ENCODE assay signal across 27 cellular contexts in the genomic region with DNA sequence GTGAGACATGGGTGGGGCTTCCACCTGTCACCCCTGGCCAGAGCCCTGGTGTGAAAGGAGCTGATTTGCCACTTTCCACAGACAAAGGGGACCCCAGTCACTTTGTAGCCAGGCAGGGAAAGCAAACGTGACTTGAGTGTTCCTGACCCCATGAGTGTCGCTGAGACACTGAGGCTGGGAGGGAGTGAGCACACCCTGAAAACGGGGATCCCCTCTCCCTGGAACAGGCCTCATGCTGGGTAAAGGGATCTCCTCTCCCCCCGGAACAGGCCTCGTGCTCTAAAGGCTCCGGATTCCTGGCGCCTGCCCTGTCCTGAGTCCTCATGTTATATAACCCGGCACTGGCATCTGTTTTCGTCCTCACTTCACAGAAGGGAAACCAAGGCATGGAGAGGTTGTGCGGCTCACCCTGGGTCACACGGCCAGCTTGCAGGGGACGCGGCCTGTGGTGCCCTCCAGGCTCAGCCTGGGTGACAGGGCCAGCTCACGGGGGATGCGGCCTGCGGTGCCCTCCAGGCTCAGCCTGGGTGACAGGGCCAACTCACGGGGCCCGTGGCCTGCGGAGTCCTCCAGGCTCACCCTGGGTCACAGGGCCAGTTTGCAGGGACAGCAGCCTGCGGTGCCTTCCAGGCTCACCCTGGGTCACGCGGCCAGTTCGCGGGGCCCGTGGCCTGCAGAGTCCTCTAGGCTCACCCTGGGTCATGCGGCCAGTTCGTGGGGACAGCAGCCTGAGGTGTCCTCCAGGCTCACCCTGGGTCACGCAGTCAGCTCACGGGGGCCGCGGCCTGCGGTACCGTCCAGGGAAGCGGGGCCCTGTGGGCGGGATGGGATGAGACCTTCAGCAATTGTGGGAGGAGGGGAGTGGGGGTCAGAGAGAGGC.
DNase-seq lines count a peak whose midpoint lies in the region; ATAC-seq and TF ChIP-seq lines count a peak whose summit lies in the region.
"Had no signal": no experiment of that assay in that cellular context is flagged by ENCODE, and none has a peak within 500 bp of the region (broad histone marks: within the 10 kb centered on the region; RNA-seq: fewer than 3 reads in every experiment).

No MANE protein-coding gene starts in this region.

- H3K4ac ChIP-seq in H9 (ENCODE audit: low read depth, low read length), result no peak overlapping the region

- H4K20me1 ChIP-seq in H9 (ENCODE audit: control insufficient read depth, insufficient read depth, insufficient read length), result no peaks in the 10 kb centered on the region

- H2BK20ac ChIP-seq in H9 (ENCODE audit: low read depth, low read length, poor library complexity, severe bottlenecking), result no peak overlapping the region

- H3K4me3 Mint-ChIP-seq in H9, result no peak overlapping the region
- H3K4me3 Mint-ChIP-seq: activated T-cell treated with anti-CD3 and anti-CD28 coated beads, Interleukin-2, amount 50 U/mL, for 72 hours; stimulated activated memory B cell treated with anti-CD40 and anti-IgM and Interleukin-4, amounts not matched to agents 10 μg/mL and 1 μg/mL and 100 μg/mL, for 72 hours had no signal

- H3K36me3 ChIP-seq in Panc1 (ENCODE audit: control insufficient read depth, insufficient read depth, low read length) (no peaks in the 10 kb centered on the region), left lung (no peaks in the 10 kb centered on the region)
- H3K36me3 ChIP-seq: adrenal gland, brain microvascular endothelial cell, uterus had no signal

- intact Hi-C loops in Panc1 (cut with micrococcal nuclease; ENCODE audit: unreplicated experiment), result no loop called here
- intact Hi-C loops in left lung (cut with DNase I), result no loop called here
- intact Hi-C loops in sciatic nerve (cut with DNase I), result no loop called here

- peaks cover 3 to 12% (median 5%) of the 10 kb centered on the region in 3 experiments; a peak in 5 of 7 replicates for H3K36me3 Mint-ChIP-seq in H9 (ENCODE audit: insufficient read depth in 1 of 3, low read depth in 3 of 3)
- H3K36me3 Mint-ChIP-seq: stimulated activated memory B cell treated with anti-CD40 and anti-IgM and Interleukin-4, amounts not matched to agents 10 μg/mL and 1 μg/mL and 100 μg/mL, for 72 hours had no signal

- ATAC-seq in Panc1 (peak; percentile 33; the same call in 1 of the 2 replicates), left lung (no peak), sciatic nerve (no peak), HG02970 (IDR thresholded peaks at IDR 0.05; ENCODE audit: low FRiP score, unreplicated experiment) (no peak)
- ATAC-seq: activated T-cell treated with anti-CD3 and anti-CD28 coated beads, Interleukin-2, amount 50 U/mL, for 72 hours; stimulated activated memory B cell treated with anti-CD40 and anti-IgM and Interleukin-4, amounts not matched to agents 10 μg/mL and 1 μg/mL and 100 μg/mL, for 72 hours had no signal

- no peaks in the 10 kb centered on the region for H3K79me1 ChIP-seq in H9 (ENCODE audit: insufficient read depth, low read depth, low read length, poor library complexity, severe bottlenecking)

- H3K4me3 ChIP-seq in Panc1 (ENCODE audit: low read depth in 2 of 2, low read length in 2 of 2) (no peak overlapping the region), left lung (no peak overlapping the region)
- H3K4me3 ChIP-seq: adrenal gland, testis, uterus had no signal

- no TSS peak for BruUV-seq in Panc1 (replicated peaks; lab: Mats Ljungman, UMichigan)

- no peak overlapping the region for H2BK5ac ChIP-seq in H9 (ENCODE audit: insufficient read length, low read length)

- in situ Hi-C loops in Panc1 (cut with HindIII; ENCODE audit: low pct_unique_long_range_greater_than_20kb, low sequenced_read_pairs), result no loop called here

- H4K8ac ChIP-seq in H9 (replicated peaks; ENCODE audit: insufficient read length, low read depth, low read length), result no peak overlapping the region

- H3K4me1 Mint-ChIP-seq in H9, result peaks cover under 1 to 6% of the 10 kb centered on the region in 2 experiments; a peak in 2 of 4 replicates

- H3K9me3 ChIP-seq in H9 (ENCODE audit: control insufficient read depth, low read depth, low read length) (no peaks in the 10 kb centered on the region), Panc1 (ENCODE audit: control insufficient read depth, insufficient read depth, low read depth, low read length) (peaks cover 6% of the 10 kb centered on the region; the same call in 1 of the 2 replicates), left lung (peaks cover 0 to 25% of the 10 kb centered on the region in 2 donors)
- H3K9me3 ChIP-seq: adrenal gland, testis, uterus had no signal

- no peak for TF ChIP-seq CTCF in H9 (conservative IDR thresholded peaks at IDR 0.05)
- no peak for TF ChIP-seq CTCF in Panc1 (IDR thresholded peaks at IDR 0.05)
- TF ChIP-seq CTCF in left lung (IDR thresholded peaks at IDR 0.05), result no peak

- H3K4me1 ChIP-seq in H9 (ENCODE audit: insufficient read depth, low read length) (no peaks in the 10 kb centered on the region; the same call in 1 of the 2 replicates), Panc1 (ENCODE audit: control insufficient read depth, insufficient read depth, low read length) (no peaks in the 10 kb centered on the region), left lung (no peaks in the 10 kb centered on the region)
- H3K4me1 ChIP-seq: adrenal gland, testis, uterus had no signal

- no peaks in the 10 kb centered on the region for H3K23me2 ChIP-seq in H9 (ENCODE audit: insufficient read length, low read depth, low read length, poor library complexity, severe bottlenecking)

- H3K27me3 Mint-ChIP-seq in H9 (ENCODE audit: low read depth), result peaks cover 8% of the 10 kb centered on the region

- H3K79me2 ChIP-seq in H9 (ENCODE audit: insufficient read depth, low read length), result no peaks in the 10 kb centered on the region

- DNase-seq in H9 (peak; percentile 25), Panc1 (ENCODE audit: low read depth, low spot score) (no peak), left lung (peak; percentile 16 to 71), sciatic nerve (ENCODE audit: low spot score) (peak; percentile 33), NCI-H774 (lab: John Stamatoyannopoulos, UW) (no peak), middle frontal gyrus (ENCODE audit: extremely low spot score, low spot score) (no peak)
- DNase-seq: activated CD4-positive, alpha-beta T cell treated with anti-CD3 and anti-CD28 coated beads for 48 hours; activated naive CD4-positive, alpha-beta T cell; activated T-cell treated with anti-CD3 and anti-CD28 coated beads, Interleukin-2, amount 50 U/mL, for 72 hours; brain microvascular endothelial cell; Calu3; DND-41; glutamatergic neuron; HCEC 1CT; kidney glomerular epithelial cell; mesenchymal stem cell; NCI-H446; NCI-H82; nucleus accumbens; stimulated activated CD4-positive, alpha-beta T cell treated with anti-CD3 and anti-CD28 coated beads, Interleukin-12 subunit alpha, Interleukin-12 subunit beta, amount 100 ng/mL, for 4 hours; stimulated activated CD4-positive, alpha-beta T cell treated with anti-CD3 and anti-CD28 coated beads, Interleukin-4, amount 100 ng/mL, for 1 hour; testis; uterus had no signal

- H3K27ac ChIP-seq in H9 (ENCODE audit: insufficient read length, low read depth, low read length) (no peak overlapping the region), Panc1 (ENCODE audit: low read length) (no peak overlapping the region), left lung (no peak overlapping the region)
- H3K27ac ChIP-seq: adrenal gland, brain microvascular endothelial cell, HL-60, testis, uterus had no signal

- H3K4me2 ChIP-seq in H9 (ENCODE audit: insufficient read depth, insufficient read length, low read length), result no peak overlapping the region

- no CpG with 5 or more reads among the region's 35 CpGs for WGBS in H9 (ENCODE audit: extremely low coverage, insufficient read length, low lambda C conversion rate)

- H3K18ac ChIP-seq in H9 (ENCODE audit: insufficient read length, low read depth, low read length), result no peak overlapping the region

- no peaks in the 10 kb centered on the region for H3K27me3 ChIP-seq in H9 (ENCODE audit: insufficient read depth, low read length)
- H3K27me3 ChIP-seq in Panc1 (ENCODE audit: control insufficient read depth, insufficient read depth, low read length), result no peaks in the 10 kb centered on the region
- peaks cover 0 to 13% of the 10 kb centered on the region in 2 donors for H3K27me3 ChIP-seq in left lung
- H3K27me3 ChIP-seq: adrenal gland, brain microvascular endothelial cell, testis, uterus had no signal

- H3T11ph ChIP-seq in H9 (ENCODE audit: low read length), result no peak overlapping the region

- no peak overlapping the region for H2AFZ ChIP-seq in H9 (ENCODE audit: low read length)

- H2AK5ac ChIP-seq in H9 (ENCODE audit: insufficient read length, low read length), result no peak overlapping the region

- CTCF ChIA-PET in Panc1 (lab: Charles Lee), result no interaction called here

- H2BK15ac ChIP-seq in H9 (ENCODE audit: low read depth, low read length), result no peak overlapping the region

- H3K9ac ChIP-seq in H9 (ENCODE audit: extremely low read depth, insufficient read length, low read length), result no peak overlapping the region

- no peak overlapping the region for H2BK12ac ChIP-seq in H9 (ENCODE audit: insufficient read length, low read depth, low read length)

- no peak overlapping the region for H4K5ac ChIP-seq in H9 (ENCODE audit: insufficient read length, low read depth, low read length)

- no peak overlapping the region for H3K27ac Mint-ChIP-seq in H9
- H3K27ac Mint-ChIP-seq: activated T-cell treated with anti-CD3 and anti-CD28 coated beads, Interleukin-2, amount 50 U/mL, for 72 hours; stimulated activated memory B cell treated with anti-CD40 and anti-IgM and Interleukin-4, amounts not matched to agents 10 μg/mL and 1 μg/mL and 100 μg/mL, for 72 hours had no signal

- no peak overlapping the region for H3K56ac ChIP-seq in H9 (ENCODE audit: insufficient read length, low read depth, low read length)

- no peak overlapping the region for H2BK120ac ChIP-seq in H9 (ENCODE audit: low read depth, low read length, poor library complexity, severe bottlenecking)

- POLR2A ChIA-PET in Panc1 (lab: Charles Lee), result interaction anchor here (0.7 kb wide), 1 partner anchor 616 kb away, joined by 3 read pairs; no protein-coding TSS in a partner anchor

- H3K14ac ChIP-seq in H9 (ENCODE audit: insufficient read depth, low read length), result peak overlapping the region; percentile 7; the same call in 1 of the 2 replicates

- no peak overlapping the region for H3K23ac ChIP-seq in H9 (ENCODE audit: insufficient read length, low read depth, low read length)

- H3K9me3 Mint-ChIP-seq in H9, result peaks cover 10 to 12% of the 10 kb centered on the region in 2 experiments

- no peak overlapping the region for H4K91ac ChIP-seq in H9 (ENCODE audit: insufficient read length, low read depth, low read length)

Comparison
In these comparisons a context has a peak if more than half of its experiments do, and no peak if none do; other contexts are left out.
1. DNase-seq: peak in H9 (single experiment), left lung (2 of 2) and sciatic nerve (single experiment); none in Panc1 (single experiment), NCI-H774 (single experiment) and middle frontal gyrus (single experiment).